In genomic region chr1:94676686-94677085, GRCh38 we compare ENCODE assay signal across 1 cellular context.
TF ChIP-seq lines count a peak whose summit lies in the region.

No MANE protein-coding gene starts in this region.

TF ChIP-seq in H1, 55 proteins besides CTCF, POLR2A, EP300 and RAD21 (continued from another document):
- TF ChIP-seq ATF2 (IDR thresholded peaks at IDR 0.05; ENCODE audit: low read length): no peak
- no peak for TF ChIP-seq TAF1 (IDR thresholded peaks at IDR 0.05; ENCODE audit: low read depth, low read length)
- TF ChIP-seq BCL11A (IDR thresholded peaks at IDR 0.05; ENCODE audit: low read depth in 2 of 2, low read length in 2 of 2): no peak
TF ChIP-seq in H1: peak in this region for 0.
